In genomic region chr17:82865996-82866395, GRCh38 we compare ENCODE assay signal across 10 cellular contexts. TPM values are rescaled to one million over a fixed set of nuclear protein-coding genes. Genes with fewer than 3 reads are reported as not detected.
DNase-seq lines count a peak whose midpoint lies in the region; ATAC-seq and TF ChIP-seq lines count a peak whose summit lies in the region.
"Had no signal": no experiment of that assay in that cellular context is flagged by ENCODE, and none has a peak within 500 bp of the region (broad histone marks: within the 10 kb centered on the region; RNA-seq: fewer than 3 reads in every experiment).

No MANE protein-coding gene starts in this region.

- peaks cover 65% of the 10 kb centered on the region for H3K4me1 ChIP-seq in SJCRH30
- peaks cover 0 to 38% (median 4%) of the 10 kb centered on the region in 3 donors for H3K4me1 ChIP-seq in gastroesophageal sphincter

- H3K4me1 Mint-ChIP-seq in activated T-cell treated with anti-CD3 and anti-CD28 coated beads, Interleukin-2, amount 50 U/mL, for 72 hours (ENCODE audit: low read depth) = peaks cover 69% of the 10 kb centered on the region
- peaks cover 71 to 94% of the 10 kb centered on the region in 2 donors for H3K4me1 Mint-ChIP-seq in stimulated activated naive B cell treated with anti-CD40 and anti-IgM and Interleukin-4, amounts not matched to agents 10 μg/mL and 1 μg/mL and 100 μg/mL, for 72 hours

- H3K27me3 ChIP-seq in SJCRH30 (no peaks in the 10 kb centered on the region), gastroesophageal sphincter (no peaks in the 10 kb centered on the region)

- 89% methylated on average over 4 of the region's 6 CpGs; no CpG with 5 or more reads in 1 of the 2 donors for WGBS in gastroesophageal sphincter (ENCODE audit: low coverage in 1 of 2), 2 donors

- peaks cover 11% of the 10 kb centered on the region for H3K36me3 ChIP-seq in SJCRH30
- peaks cover 0 to 21% of the 10 kb centered on the region in 2 donors for H3K36me3 ChIP-seq in gastroesophageal sphincter

- H3K27me3 Mint-ChIP-seq in activated T-cell treated with anti-CD3 and anti-CD28 coated beads, Interleukin-2, amount 50 U/mL, for 72 hours (ENCODE audit: low read depth) = no peaks in the 10 kb centered on the region
- H3K27me3 Mint-ChIP-seq in stimulated activated naive B cell treated with anti-CD40 and anti-IgM and Interleukin-4, amounts not matched to agents 10 μg/mL and 1 μg/mL and 100 μg/mL, for 72 hours = peaks cover 8 to 22% of the 10 kb centered on the region in 2 donors

- H3K4me3 Mint-ChIP-seq in activated T-cell treated with anti-CD3 and anti-CD28 coated beads, Interleukin-2, amount 50 U/mL, for 72 hours = peak overlapping the region; percentile 47 to 96
- no peak overlapping the region for H3K4me3 Mint-ChIP-seq in stimulated activated naive B cell treated with anti-CD40 and anti-IgM and Interleukin-4, amounts not matched to agents 10 μg/mL and 1 μg/mL and 100 μg/mL, for 72 hours

- H3K9me3 ChIP-seq in SJCRH30 (replicated peaks) = no peaks in the 10 kb centered on the region
- no peaks in the 10 kb centered on the region for H3K9me3 ChIP-seq in gastroesophageal sphincter

- peak overlapping the region; percentile 33 for H3K27ac Mint-ChIP-seq in activated T-cell treated with anti-CD3 and anti-CD28 coated beads, Interleukin-2, amount 50 U/mL, for 72 hours
- H3K27ac Mint-ChIP-seq in stimulated activated naive B cell treated with anti-CD40 and anti-IgM and Interleukin-4, amounts not matched to agents 10 μg/mL and 1 μg/mL and 100 μg/mL, for 72 hours = peak overlapping the region; percentile 86

- TF ChIP-seq EP300 in gastroesophageal sphincter (IDR thresholded peaks at IDR 0.05) = no peak

- no peaks in the 10 kb centered on the region for H3K9me3 Mint-ChIP-seq in activated T-cell treated with anti-CD3 and anti-CD28 coated beads, Interleukin-2, amount 50 U/mL, for 72 hours
- H3K9me3 Mint-ChIP-seq in stimulated activated naive B cell treated with anti-CD40 and anti-IgM and Interleukin-4, amounts not matched to agents 10 μg/mL and 1 μg/mL and 100 μg/mL, for 72 hours = no peaks in the 10 kb centered on the region

- peaks cover 5 to 12% of the 10 kb centered on the region in 2 donors for H3K36me3 Mint-ChIP-seq in activated T-cell treated with anti-CD3 and anti-CD28 coated beads, Interleukin-2, amount 50 U/mL, for 72 hours (ENCODE audit: insufficient read depth in 2 of 2)
- H3K36me3 Mint-ChIP-seq in stimulated activated naive B cell treated with anti-CD40 and anti-IgM and Interleukin-4, amounts not matched to agents 10 μg/mL and 1 μg/mL and 100 μg/mL, for 72 hours = peaks cover 38 to 44% of the 10 kb centered on the region in 2 donors

- H3K4me3 ChIP-seq in SJCRH30 (no peak overlapping the region), gastroesophageal sphincter (no peak overlapping the region)

- peak overlapping the region; percentile 93 for H3K27ac ChIP-seq in SJCRH30
- peak overlapping the region in 3 of 4 donors; percentile 42 to 61 (median 46) for H3K27ac ChIP-seq in gastroesophageal sphincter

- DNase-seq in activated T-cell treated with anti-CD3 and anti-CD28 coated beads, Interleukin-2, amount 50 U/mL, for 72 hours = no peak
- no peak for DNase-seq in activated T-cell treated with anti-CD3 and anti-CD28 coated beads, Interleukin-2, amount 50 U/mL, for 1 hour
- DNase-seq in SJCRH30 (no peak), NOMO-1 (lab: John Stamatoyannopoulos, UW; ENCODE audit: unreplicated experiment in 2 of 2) (no peak), mucosa of gallbladder (ENCODE audit: low spot score) (no peak), AML-193 (lab: John Stamatoyannopoulos, UW) (no peak)
- no peak for DNase-seq in stimulated activated naive B cell treated with anti-CD40 and anti-IgM and Interleukin-4, amounts not matched to agents 10 μg/mL and 1 μg/mL and 100 μg/mL, for 72 hours
- DNase-seq: activated effector memory CD4-positive, alpha-beta T cell treated with Interleukin-2 at 50 U/mL for 16 hours; NCI-H1436 had no signal

- TF ChIP-seq POLR2A in gastroesophageal sphincter (IDR thresholded peaks at IDR 0.05) = no peak

- no peak for TF ChIP-seq CTCF in gastroesophageal sphincter (IDR thresholded peaks at IDR 0.05)

- ATAC-seq in activated T-cell treated with anti-CD3 and anti-CD28 coated beads, Interleukin-2, amount 50 U/mL, for 72 hours (replicated peaks in 1 of 2) = no peak
- no peak for ATAC-seq in gastroesophageal sphincter
- ATAC-seq in stimulated activated naive B cell treated with anti-CD40 and anti-IgM and Interleukin-4, amounts not matched to agents 10 μg/mL and 1 μg/mL and 100 μg/mL, for 72 hours (replicated peaks) = no peak

RNA-seq across cellular contexts. Expression of gene ZNF750, which starts 26.2 kb away (rescaled TPM):
- total RNA-seq in activated T-cell treated with anti-CD3 and anti-CD28 coated beads, Interleukin-2, amount 50 U/mL, for 72 hours = not detected
- total RNA-seq in SJCRH30 (2014; rRNA removed; shearing (Covaris generic)) = not detected in 2 replicates
- 1 to 10 TPM in 2 of 4 donors, under 1 TPM in 1, not detected in 1; 0.46 to 1.6 (median 1.1) TPM for total RNA-seq in gastroesophageal sphincter
- not detected for total RNA-seq in mucosa of gallbladder

Comparison
In these comparisons a context has a peak if more than half of its experiments do, and no peak if none do; other contexts are left out.
1. H3K4me3 Mint-ChIP-seq: peak in activated T-cell treated with anti-CD3 and anti-CD28 coated beads, Interleukin-2, amount 50 U/mL, for 72 hours (2 of 2); none in stimulated activated naive B cell treated with anti-CD40 and anti-IgM and Interleukin-4, amounts not matched to agents 10 μg/mL and 1 μg/mL and 100 μg/mL, for 72 hours (0 of 2).